In genomic region chr10:86708783-86709778, GRCh38 we compare ENCODE assay signal across 18 cellular contexts.
DNase-seq lines count a peak whose midpoint lies in the region; ATAC-seq and TF ChIP-seq lines count a peak whose summit lies in the region.
"Had no signal": no experiment of that assay in that cellular context is flagged by ENCODE, and none has a peak within 500 bp of the region (broad histone marks: within the 10 kb centered on the region; RNA-seq: fewer than 3 reads in every experiment).

No MANE protein-coding gene starts in this region.

- peaks cover 21 to 25% of the 10 kb centered on the region in 2 donors for H3K36me3 ChIP-seq in stomach smooth muscle (ENCODE audit: control insufficient read depth in 2 of 2, insufficient read depth in 2 of 2, low read length in 2 of 2)
- H3K36me3 ChIP-seq: ovary had no signal

- peaks cover 6% of the 10 kb centered on the region for H3K4me1 Mint-ChIP-seq in activated naive CD4-positive, alpha-beta T cell treated with anti-CD3 and anti-CD28 coated beads, Interleukin-2, amount 50 U/mL, for 24 hours
- H3K4me1 Mint-ChIP-seq in effector memory CD8-positive, alpha-beta T cell (ENCODE audit: low read depth in 2 of 2) = peaks cover 6 to 13% of the 10 kb centered on the region in 2 donors
- H3K4me1 Mint-ChIP-seq in nephron progenitor cell = peaks cover 37% of the 10 kb centered on the region

- no peak overlapping the region for H3K9ac ChIP-seq in stomach smooth muscle (ENCODE audit: low read length in 2 of 2)

- ATAC-seq in effector memory CD8-positive, alpha-beta T cell (replicated peaks) = no peak
- ATAC-seq: activated CD8-positive, alpha-beta memory T cell treated with anti-CD3 and anti-CD28 coated beads, Interleukin-2, amount 10 ng/mL, durations not matched to agents 7 days and 5 days had no signal

- H3K9me3 Mint-ChIP-seq in activated naive CD4-positive, alpha-beta T cell treated with anti-CD3 and anti-CD28 coated beads, Interleukin-2, amount 50 U/mL, for 24 hours = no peaks in the 10 kb centered on the region
- peaks cover 0 to 1% of the 10 kb centered on the region in 2 donors for H3K9me3 Mint-ChIP-seq in effector memory CD8-positive, alpha-beta T cell
- no peaks in the 10 kb centered on the region for H3K9me3 Mint-ChIP-seq in nephron progenitor cell

- no peaks in the 10 kb centered on the region for H3K9me3 ChIP-seq in stomach smooth muscle (ENCODE audit: control insufficient read depth in 2 of 2, low read length in 2 of 2)
- H3K9me3 ChIP-seq: ovary had no signal

- no peak overlapping the region for H3K4me3 ChIP-seq in stomach smooth muscle (ENCODE audit: low read length in 2 of 2)
- H3K4me3 ChIP-seq: ovary, SK-N-MC had no signal

- H3K27me3 ChIP-seq in stomach smooth muscle (ENCODE audit: control insufficient read depth in 1 of 2, insufficient read depth in 2 of 2, low read length in 2 of 2) = no peaks in the 10 kb centered on the region
- H3K27me3 ChIP-seq: ovary had no signal

- no peak for TF ChIP-seq CTCF in nephron progenitor cell (IDR thresholded peaks at IDR 0.05)

- H3K4me1 ChIP-seq in stomach smooth muscle (ENCODE audit: control insufficient read depth, insufficient read depth, low read length) = peaks cover 20% of the 10 kb centered on the region

- H3K27me3 Mint-ChIP-seq in activated naive CD4-positive, alpha-beta T cell treated with anti-CD3 and anti-CD28 coated beads, Interleukin-2, amount 50 U/mL, for 24 hours = no peaks in the 10 kb centered on the region
- no peaks in the 10 kb centered on the region for H3K27me3 Mint-ChIP-seq in effector memory CD8-positive, alpha-beta T cell
- peaks cover 6% of the 10 kb centered on the region for H3K27me3 Mint-ChIP-seq in nephron progenitor cell (ENCODE audit: low read depth, poor library complexity)
- H3K27me3 Mint-ChIP-seq: activated CD8-positive, alpha-beta memory T cell treated with anti-CD3 and anti-CD28 coated beads, Interleukin-2, amount 10 ng/mL, durations not matched to agents 7 days and 5 days had no signal

- peak overlapping the region; percentile 15 for H3K4me3 Mint-ChIP-seq in activated naive CD4-positive, alpha-beta T cell treated with anti-CD3 and anti-CD28 coated beads, Interleukin-2, amount 50 U/mL, for 24 hours
- H3K4me3 Mint-ChIP-seq in effector memory CD8-positive, alpha-beta T cell = peak overlapping the region; percentile 71 to 75
- H3K4me3 Mint-ChIP-seq in nephron progenitor cell = peak overlapping the region; percentile 37
- H3K4me3 Mint-ChIP-seq: activated CD8-positive, alpha-beta memory T cell treated with anti-CD3 and anti-CD28 coated beads, Interleukin-2, amount 10 ng/mL, durations not matched to agents 7 days and 5 days had no signal

- H3K36me3 Mint-ChIP-seq in activated naive CD4-positive, alpha-beta T cell treated with anti-CD3 and anti-CD28 coated beads, Interleukin-2, amount 50 U/mL, for 24 hours = no peaks in the 10 kb centered on the region
- peaks cover 5% of the 10 kb centered on the region for H3K36me3 Mint-ChIP-seq in effector memory CD8-positive, alpha-beta T cell (ENCODE audit: insufficient read depth)
- no peaks in the 10 kb centered on the region for H3K36me3 Mint-ChIP-seq in nephron progenitor cell (ENCODE audit: low read depth)
- H3K36me3 Mint-ChIP-seq: activated CD8-positive, alpha-beta memory T cell treated with anti-CD3 and anti-CD28 coated beads, Interleukin-2, amount 10 ng/mL, durations not matched to agents 7 days and 5 days had no signal

- no peak for DNase-seq in activated naive CD4-positive, alpha-beta T cell treated with Interleukin-2 at 50 U/mL for 16 hours
- no peak for DNase-seq in effector memory CD8-positive, alpha-beta T cell
- DNase-seq in nephron progenitor cell (no peak), T-helper 1 cell (no peak), NCI-H2107 (lab: John Stamatoyannopoulos, UW) (no peak)
- no peak for DNase-seq in activated CD4-positive, CD25-positive, alpha-beta regulatory T cell (lab: John Stamatoyannopoulos, UW)
- DNase-seq: activated CD4-positive, alpha-beta T cell treated with anti-CD3 and anti-CD28 coated beads for 1 hour; activated CD8-positive, alpha-beta memory T cell treated with anti-CD3 and anti-CD28 coated beads, Interleukin-2, amount 10 ng/mL, durations not matched to agents 7 days and 5 days; kidney glomerular epithelial cell; NCI-H1105; NCI-H748 treated with DMSO at 0.1 percent for 48 hours; small intestine; stimulated activated CD4-positive, alpha-beta T cell treated with anti-CD3 and anti-CD28 coated beads, Interleukin-4, amount 100 ng/mL, for 24 hours had no signal

- H3K27ac ChIP-seq in stomach smooth muscle (ENCODE audit: low read length) = peak overlapping the region; percentile 87
- H3K27ac ChIP-seq: C4-2B, ovary, SK-N-MC had no signal

- peak overlapping the region; percentile 68 for H3K27ac Mint-ChIP-seq in activated naive CD4-positive, alpha-beta T cell treated with anti-CD3 and anti-CD28 coated beads, Interleukin-2, amount 50 U/mL, for 24 hours
- peak overlapping the region in 1 of 2 donors; percentile 95 for H3K27ac Mint-ChIP-seq in effector memory CD8-positive, alpha-beta T cell
- peak overlapping the region; percentile 95 for H3K27ac Mint-ChIP-seq in nephron progenitor cell

Comparison
In these comparisons a context has a peak if more than half of its experiments do, and no peak if none do; other contexts are left out.
1. H3K4me3 Mint-ChIP-seq: peak in every context shown above with its lines; median percentile 73 in effector memory CD8-positive, alpha-beta T cell; 37 in nephron progenitor cell; 15 in activated naive CD4-positive, alpha-beta T cell treated with anti-CD3 and anti-CD28 coated beads, Interleukin-2, amount 50 U/mL, for 24 hours.